In genomic region chr6:127878115-127878514, GRCh38 we compare ENCODE assay signal across 15 cellular contexts. TPM values are rescaled to one million over a fixed set of nuclear protein-coding genes. Genes with fewer than 3 reads are reported as not detected.
A peak's percentile ranks its signal among the peaks of the same experiment; 100 is the strongest.
DNase-seq lines count a peak whose midpoint lies in the region; ATAC-seq and TF ChIP-seq lines count a peak whose summit lies in the region.
"Had no signal": no experiment of that assay in that cellular context is flagged by ENCODE, and none has a peak within 500 bp of the region (broad histone marks: within the 10 kb centered on the region; RNA-seq: fewer than 3 reads in every experiment).

No MANE protein-coding gene starts in this region.

- TF ChIP-seq CTCF in tibial artery (IDR thresholded peaks at IDR 0.05), result no peak

- no peaks in the 10 kb centered on the region for H3K9me3 ChIP-seq in tibial artery
- H3K9me3 ChIP-seq: HAP-1, Peyer's patch had no signal

- ATAC-seq in stimulated activated naive CD8-positive, alpha-beta T cell treated with anti-CD3 and anti-CD28 coated beads, Interleukin-15, Interleukin-2, amounts not matched to agents 100 U/mL and 50 U/mL, for 24 hours, result no peak
- no peak for ATAC-seq in HG03457 (IDR thresholded peaks at IDR 0.05; ENCODE audit: unreplicated experiment)
- ATAC-seq: HepG2 had no signal

- H3K27ac Mint-ChIP-seq in stimulated activated naive CD8-positive, alpha-beta T cell treated with anti-CD3 and anti-CD28 coated beads, Interleukin-15, Interleukin-2, amounts not matched to agents 100 ng/mL and 50 ng/mL, for 24 hours, result peak overlapping the region; percentile 81
- H3K27ac Mint-ChIP-seq in activated naive CD8-positive, alpha-beta T cell treated with anti-CD3 and anti-CD28 coated beads for 36 hours, result peak overlapping the region; percentile 91

- no peaks in the 10 kb centered on the region for H3K27me3 ChIP-seq in tibial artery
- H3K27me3 ChIP-seq: Peyer's patch had no signal

- peaks cover 78% of the 10 kb centered on the region for H3K4me1 Mint-ChIP-seq in stimulated activated naive CD8-positive, alpha-beta T cell treated with anti-CD3 and anti-CD28 coated beads, Interleukin-15, Interleukin-2, amounts not matched to agents 100 ng/mL and 50 ng/mL, for 24 hours (ENCODE audit: low read depth)
- H3K4me1 Mint-ChIP-seq in activated naive CD8-positive, alpha-beta T cell treated with anti-CD3 and anti-CD28 coated beads for 36 hours, result peaks cover 64% of the 10 kb centered on the region

- H3K9me3 Mint-ChIP-seq in stimulated activated naive CD8-positive, alpha-beta T cell treated with anti-CD3 and anti-CD28 coated beads, Interleukin-15, Interleukin-2, amounts not matched to agents 100 ng/mL and 50 ng/mL, for 24 hours, result peaks cover 2% of the 10 kb centered on the region
- peaks cover 7% of the 10 kb centered on the region for H3K9me3 Mint-ChIP-seq in activated naive CD8-positive, alpha-beta T cell treated with anti-CD3 and anti-CD28 coated beads for 36 hours

- H3K4me3 Mint-ChIP-seq in stimulated activated naive CD8-positive, alpha-beta T cell treated with anti-CD3 and anti-CD28 coated beads, Interleukin-15, Interleukin-2, amounts not matched to agents 100 ng/mL and 50 ng/mL, for 24 hours, result peak overlapping the region; percentile 72
- peak overlapping the region; percentile 18 for H3K4me3 Mint-ChIP-seq in activated naive CD8-positive, alpha-beta T cell treated with anti-CD3 and anti-CD28 coated beads for 36 hours

- H3K4me3 ChIP-seq in tibial artery, result no peak overlapping the region
- H3K4me3 ChIP-seq: HAP-1, Peyer's patch had no signal

- H3K36me3 ChIP-seq in tibial artery, result no peaks in the 10 kb centered on the region
- H3K36me3 ChIP-seq: HAP-1, Peyer's patch had no signal

- no peak overlapping the region for H3K27ac ChIP-seq in tibial artery
- H3K27ac ChIP-seq: Peyer's patch had no signal

- intact Hi-C loops in tibial artery (cut with DNase I; ENCODE audit: low total_unique reads), result no loop called here

- H3K36me3 Mint-ChIP-seq in stimulated activated naive CD8-positive, alpha-beta T cell treated with anti-CD3 and anti-CD28 coated beads, Interleukin-15, Interleukin-2, amounts not matched to agents 100 ng/mL and 50 ng/mL, for 24 hours (ENCODE audit: low read depth), result peaks cover 7% of the 10 kb centered on the region
- peaks cover 38% of the 10 kb centered on the region for H3K36me3 Mint-ChIP-seq in activated naive CD8-positive, alpha-beta T cell treated with anti-CD3 and anti-CD28 coated beads for 36 hours

- DNase-seq in stimulated activated naive CD8-positive, alpha-beta T cell treated with anti-CD3 and anti-CD28 coated beads, Interleukin-15, Interleukin-2, amounts not matched to agents 100 U/mL and 50 U/mL, for 24 hours, result no peak
- DNase-seq in RPMI8226 (peak; percentile 41), tibial artery (no peak)
- no peak for DNase-seq in activated naive CD8-positive, alpha-beta T cell treated with anti-CD3 and anti-CD28 coated beads for 36 hours
- DNase-seq in activated CD4-positive, CD25-positive, alpha-beta regulatory T cell treated with anti-CD3 and anti-CD28 coated beads, Interleukin-2, amount 50 U/mL, for 72 hours, result no peak
- DNase-seq: Karpas-422, NCI-H1930, NCI-H2171 treated with DMSO at 0.1 percent for 48 hours, NCI-H510A treated with DMSO at 0.1 percent for 48 hours, Peyer's patch, SHP77 had no signal

- H3K27me3 Mint-ChIP-seq in stimulated activated naive CD8-positive, alpha-beta T cell treated with anti-CD3 and anti-CD28 coated beads, Interleukin-15, Interleukin-2, amounts not matched to agents 100 ng/mL and 50 ng/mL, for 24 hours, result no peaks in the 10 kb centered on the region
- no peaks in the 10 kb centered on the region for H3K27me3 Mint-ChIP-seq in activated naive CD8-positive, alpha-beta T cell treated with anti-CD3 and anti-CD28 coated beads for 36 hours

- H3K4me1 ChIP-seq in tibial artery, result no peaks in the 10 kb centered on the region
- H3K4me1 ChIP-seq: HAP-1, Peyer's patch had no signal

RNA-seq across cellular contexts. Expression of gene THEMIS, which starts 22.7 kb away (rescaled TPM):
- 10 to 100 TPM; 48.3 to 49.7 TPM for total RNA-seq in activated naive CD8-positive, alpha-beta T cell treated with anti-CD3 and anti-CD28 coated beads for 36 hours
- total RNA-seq: HepG2 had no signal
